In genomic region chr7:107934991-107935770, GRCh38 we compare ENCODE assay signal across 15 cellular contexts. TPM values are rescaled to one million over a fixed set of nuclear protein-coding genes. Genes with fewer than 3 reads are reported as not detected.
A peak's percentile ranks its signal among the peaks of the same experiment; 100 is the strongest.
DNase-seq lines count a peak whose midpoint lies in the region; ATAC-seq and TF ChIP-seq lines count a peak whose summit lies in the region.
"Had no signal": no experiment of that assay in that cellular context is flagged by ENCODE, and none has a peak within 500 bp of the region (broad histone marks: within the 10 kb centered on the region; RNA-seq: fewer than 3 reads in every experiment).

No MANE protein-coding gene starts in this region.

- 81% methylated on average over 8 of the region's 8 CpGs for WGBS in mammary epithelial cell (ENCODE audit: low coverage, missing lambda C conversion rate)
- 87 to 94% methylated on average over 6 to 8 of the region's 8 CpGs for WGBS in transverse colon (ENCODE audit: low coverage in 1 of 2), 2 donors
- WGBS in spleen, 5 donors = 84 to 97% (median 96%) methylated on average over 8 of the region's 8 CpGs

- peaks cover 9% of the 10 kb centered on the region for H3K79me2 ChIP-seq in mammary epithelial cell (ENCODE audit: insufficient read depth, low read length)

- in situ Hi-C loops in mammary epithelial cell (cut with MboI; ENCODE audit: low sequenced_read_pairs in 2 of 2) = no loop called here
- in situ Hi-C loops in astrocyte of the cerebellum (cut with HindIII; ENCODE audit: low sequenced_read_pairs) = loop anchor here (5.0 kb wide), 1 partner anchor 47 kb away; no protein-coding TSS in a partner anchor
- in situ Hi-C loops in transverse colon (cut with MboI; ENCODE audit: low pct_ligation_motif_present in 1 of 4, low pct_unique_long_range_greater_than_20kb in 1 of 4, low sequenced_read_pairs in 3 of 4) = no loop called here

- no peak for TF ChIP-seq EP300 in transverse colon (IDR thresholded peaks at IDR 0.05; ENCODE audit: low read depth)

- TF ChIP-seq POLR2A in transverse colon (IDR thresholded peaks at IDR 0.05) = no peak
- TF ChIP-seq POLR2A in spleen (IDR thresholded peaks at IDR 0.05) = no peak

- H3K4me1 ChIP-seq in mammary epithelial cell (ENCODE audit: insufficient read depth, low read length) (peaks cover 27% of the 10 kb centered on the region), transverse colon (peaks cover 11 to 44% (median 20%) of the 10 kb centered on the region in 4 donors), spleen (peaks cover 0 to 20% (median 0%) of the 10 kb centered on the region in 6 donors)
- H3K4me1 ChIP-seq: breast epithelium had no signal

- H3K27me3 ChIP-seq in mammary epithelial cell (ENCODE audit: insufficient read depth, low read length) (no peaks in the 10 kb centered on the region), transverse colon (no peaks in the 10 kb centered on the region), spleen (replicated peaks in 1 of 7) (no peaks in the 10 kb centered on the region), MG63 (no peaks in the 10 kb centered on the region)
- H3K27me3 ChIP-seq: breast epithelium had no signal

- H3K36me3 Mint-ChIP-seq in MCF 10A (ENCODE audit: insufficient read depth, unreplicated experiment) = no peaks in the 10 kb centered on the region

- H3K4me3 Mint-ChIP-seq in MCF 10A (ENCODE audit: unreplicated experiment) = no peak overlapping the region

- H3K9ac ChIP-seq in mammary epithelial cell (ENCODE audit: insufficient read depth, low read length) = no peak overlapping the region

- no peak overlapping the region for H2AFZ ChIP-seq in mammary epithelial cell (ENCODE audit: low read depth, low read length)

- H3K9me3 Mint-ChIP-seq in MCF 10A (ENCODE audit: unreplicated experiment) = no peaks in the 10 kb centered on the region

- no peak for TF ChIP-seq CTCF in MCF 10A (IDR thresholded peaks at IDR 0.05; ENCODE audit: unreplicated experiment)
- no peak for TF ChIP-seq CTCF in mammary epithelial cell (conservative IDR thresholded peaks at IDR 0.05 in 1 of 2, IDR thresholded peaks at IDR 0.05 in 1 of 2; ENCODE audit: extremely low read depth in 1 of 2, insufficient read depth in 1 of 2, low read depth in 1 of 2, low read length in 2 of 2)
- no peak for TF ChIP-seq CTCF in astrocyte of the cerebellum (IDR thresholded peaks at IDR 0.05; ENCODE audit: low read depth, low read length, missing control alignments)
- TF ChIP-seq CTCF in transverse colon (IDR thresholded peaks at IDR 0.05) = no peak
- TF ChIP-seq CTCF in spleen (IDR thresholded peaks at IDR 0.05 in 8 of 11, conservative IDR thresholded peaks at IDR 0.05 in 3 of 11) = no peak

- no peak for ATAC-seq in HG03159 (IDR thresholded peaks at IDR 0.05; ENCODE audit: unreplicated experiment)
- ATAC-seq: mucosa of descending colon had no signal

- H3K27me3 Mint-ChIP-seq in MCF 10A (ENCODE audit: insufficient read depth, unreplicated experiment) = no peaks in the 10 kb centered on the region

- H3K4me1 Mint-ChIP-seq in MCF 10A (ENCODE audit: insufficient read depth, unreplicated experiment) = peaks cover 16% of the 10 kb centered on the region

- H3K27ac ChIP-seq in mammary epithelial cell (ENCODE audit: insufficient read depth, low read depth, low read length) = no peak overlapping the region
- peak overlapping the region in 3 of 4 donors; percentile 15 to 78 (median 56) for H3K27ac ChIP-seq in transverse colon
- H3K27ac ChIP-seq in spleen = no peak overlapping the region
- H3K27ac ChIP-seq: breast epithelium had no signal

- no peaks in the 10 kb centered on the region for H3K9me3 ChIP-seq in mammary epithelial cell (replicated peaks; ENCODE audit: insufficient read depth, low read length)
- H3K9me3 ChIP-seq in transverse colon = no peaks in the 10 kb centered on the region
- no peaks in the 10 kb centered on the region for H3K9me3 ChIP-seq in spleen
- H3K9me3 ChIP-seq in MG63 = no peaks in the 10 kb centered on the region
- H3K9me3 ChIP-seq: A549, breast epithelium, mucosa of descending colon had no signal

- POLR2A ChIA-PET in MCF 10A (lab: Yijun Ruan, JAX) = interaction anchor here (0.6 to 4.7 kb wide), 12 partner anchors 9 to 44 kb away, joined by 3 to 44 read pairs (median 3); partner anchors contain the start of gene DLD

- BruUV-seq in MCF 10A (replicated peaks; lab: Mats Ljungman, UMichigan) (no TSS peak), mammary epithelial cell (replicated peaks; lab: Mats Ljungman, UMichigan) (no TSS peak)

- H3K36me3 ChIP-seq in mammary epithelial cell (ENCODE audit: insufficient read depth, low read length) = peaks cover 38% of the 10 kb centered on the region
- H3K36me3 ChIP-seq in transverse colon = peaks cover 0 to 21% (median 3%) of the 10 kb centered on the region in 4 donors
- peaks cover 0 to 91% (median 9%) of the 10 kb centered on the region in 6 donors for H3K36me3 ChIP-seq in spleen
- peaks cover 17% of the 10 kb centered on the region for H3K36me3 ChIP-seq in MG63
- H3K36me3 ChIP-seq: breast epithelium had no signal

- H3K4me2 ChIP-seq in mammary epithelial cell (ENCODE audit: insufficient read depth, low read depth, low read length) = no peak overlapping the region
- H3K4me2 ChIP-seq: A549 had no signal

- H4K20me1 ChIP-seq in mammary epithelial cell (ENCODE audit: insufficient read depth, low read length) = no peaks in the 10 kb centered on the region

- no peak overlapping the region for H3K4me3 ChIP-seq in mammary epithelial cell (replicated peaks in 1 of 3; ENCODE audit: insufficient read depth in 1 of 3, low read depth in 2 of 3, low read length in 3 of 3)
- H3K4me3 ChIP-seq in astrocyte of the cerebellum (ENCODE audit: low read depth, low read length) = no peak overlapping the region
- no peak overlapping the region for H3K4me3 ChIP-seq in transverse colon
- H3K4me3 ChIP-seq in spleen = no peak overlapping the region
- no peak overlapping the region for H3K4me3 ChIP-seq in MG63
- H3K4me3 ChIP-seq: A549, breast epithelium, mucosa of descending colon had no signal

- CTCF ChIA-PET in MCF 10A (lab: Yijun Ruan, JAX) = interaction anchor here (0.6 to 1.3 kb wide), 2 partner anchors 81 to 213 kb away, joined by 3 to 4 read pairs; no protein-coding TSS in a partner anchor
- CTCF ChIA-PET in mammary epithelial cell (lab: Charles Lee; ENCODE audit: low non-redundant PET) = no interaction called here

- dilution Hi-C loops in mammary epithelial cell (cut with HindIII; ENCODE audit: low sequenced_read_pairs) = no loop called here

- DNase-seq in MCF 10A (ENCODE audit: unreplicated experiment) (no peak), mammary epithelial cell (no peak), astrocyte of the cerebellum (ENCODE audit: low read depth) (peak; percentile 82), left kidney (ENCODE audit: low read depth, low spot score) (peak; percentile 43), transverse colon (no peak), spleen (no peak), MG63 (no peak)
- DNase-seq: activated CD4-positive, alpha-beta T cell treated with anti-CD3 and anti-CD28 coated beads for 48 hours; KG1; mucosa of descending colon; NCI-H2081 treated with DMSO at 0.1 percent for 48 hours; T-helper 1 cell had no signal

- H3K27ac Mint-ChIP-seq in MCF 10A (ENCODE audit: low read depth, unreplicated experiment) = peak overlapping the region; percentile 69

- intact Hi-C loops in MCF 10A (cut with micrococcal nuclease) = no loop called here
- intact Hi-C loops in mammary epithelial cell (cut with micrococcal nuclease) = no loop called here
- intact Hi-C loops in transverse colon (cut with DNase I; ENCODE audit: low total_unique reads) = loop anchor here (10.0 kb wide), 1 partner anchor 70 kb away; the partner anchor contains the start of gene LAMB1
- intact Hi-C loops in spleen (cut with DNase I; ENCODE audit: low total_unique reads) = no loop called here

RNA-seq across cellular contexts. Expression of gene DLD, which starts 44.2 kb away (rescaled TPM):
- total RNA-seq in MCF 10A (2022) (83.0 and 85.7 TPM in 2 replicates), mammary epithelial cell (10 to 100 TPM; 52.7 to 89.8 TPM), transverse colon (100 to 1,000 TPM in 3 of 4 donors, 10 to 100 TPM in 1; 46.0 to 131 (median 126) TPM), spleen (100 to 1,000 TPM in 3 of 7 donors, 10 to 100 TPM in 4; 54.4 to 114 (median 65.7) TPM)
- polyA plus RNA-seq in mammary epithelial cell (118 TPM), spleen (10 to 100 TPM; 19.6 to 29.4 (median 22.3) TPM)
- polyA minus RNA-seq in mammary epithelial cell = 60.8 TPM
- 8.7 and 44.3 TPM in 2 replicates for total RNA-seq in MG63 (2014; rRNA removed; shearing (Covaris generic); ENCODE audit: low replicate concordance)

Comparison
In these comparisons a context has a peak if more than half of its experiments do, and no peak if none do; other contexts are left out.
1. DNase-seq: peak in astrocyte of the cerebellum (single experiment) and left kidney (single experiment); none in MCF 10A (single experiment), mammary epithelial cell (single experiment), transverse colon (single experiment), spleen (single experiment) and MG63 (single experiment).
2. H3K27ac ChIP-seq: peak in transverse colon (3 of 4); none in mammary epithelial cell (single experiment) and spleen (0 of 8).